In the genomic region with DNA sequence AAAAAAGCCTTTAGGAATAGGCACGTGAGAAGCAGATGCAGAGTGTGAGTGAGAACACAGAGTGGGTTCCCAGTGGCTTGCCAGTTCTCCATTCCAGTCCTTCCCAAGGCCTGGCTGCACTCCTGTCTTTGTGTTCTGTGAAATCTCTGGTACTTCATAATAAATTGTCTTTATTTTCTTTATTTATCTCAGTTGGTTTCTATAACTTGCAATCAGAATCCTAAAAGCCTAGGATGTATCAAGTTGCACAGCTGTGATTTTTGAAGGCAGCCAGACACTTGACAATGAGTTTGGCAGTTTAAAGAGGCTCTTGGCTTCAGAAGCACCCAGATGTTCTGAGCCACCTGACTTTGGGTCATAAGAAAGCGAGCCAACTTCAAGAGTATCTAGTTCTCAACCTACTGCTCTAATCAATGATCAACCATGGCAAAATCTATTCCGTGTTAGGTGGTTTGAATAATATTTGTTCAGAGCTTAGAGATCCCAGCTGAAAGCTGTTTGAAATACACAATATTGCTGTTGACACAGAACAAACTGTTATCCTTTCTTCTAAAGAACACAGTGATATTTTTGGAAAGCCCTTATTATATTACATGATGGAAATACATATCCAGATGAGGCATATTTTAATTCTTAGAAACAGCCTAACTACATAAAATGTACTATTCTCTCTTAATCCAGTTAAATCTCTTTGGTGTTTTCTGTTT, we compare ENCODE assay signal across 17 cellular contexts.
DNase-seq lines count a peak whose midpoint lies in the region; ATAC-seq lines count a peak whose summit lies in the region.
"Had no signal": no experiment of that assay in that cellular context is flagged by ENCODE, and none has a peak within 500 bp of the region (broad histone marks: within the 10 kb centered on the region; RNA-seq: fewer than 3 reads in every experiment).

No MANE protein-coding gene starts in this region.

- peak; percentile 1 for DNase-seq in MG63
- DNase-seq in NCI-H345 treated with DMSO at 0.1 percent for 48 hours (lab: John Stamatoyannopoulos, UW; ENCODE audit: unreplicated experiment) = peak; percentile 13
- peak; percentile 4 for DNase-seq in fibroblast of gingiva (ENCODE audit: low read depth)
- no peak for DNase-seq in stimulated activated CD4-positive, alpha-beta T cell treated with anti-CD3 and anti-CD28 coated beads, Interleukin-15, amount 100 ng/mL, for 24 hours
- DNase-seq: activated B cell treated with CpG ODN at 0.5 μM for 24 hours; activated CD8-positive, alpha-beta memory T cell treated with anti-CD3 and anti-CD28 coated beads, Interleukin-2, amount 50 U/mL, for 4 hours; activated naive CD4-positive, alpha-beta T cell treated with Interleukin-2 at 50 U/mL for 16 hours; Karpas-422; NCI-H1930; psoas muscle; T-cell had no signal

- H3K4me3 ChIP-seq in MG63 (no peak overlapping the region), rectal smooth muscle tissue (ENCODE audit: low read length) (no peak overlapping the region)
- H3K4me3 ChIP-seq: BLaER1, GM12878, psoas muscle had no signal

- peaks cover 10% of the 10 kb centered on the region for H3K4me1 ChIP-seq in rectal smooth muscle tissue (ENCODE audit: control insufficient read depth, insufficient read depth, low read length)
- H3K4me1 ChIP-seq: psoas muscle had no signal

- peak overlapping the region; percentile 61 for H3K27ac ChIP-seq in rectal smooth muscle tissue (ENCODE audit: low read depth, low read length)
- H3K27ac ChIP-seq: BLaER1, psoas muscle had no signal

- no peaks in the 10 kb centered on the region for H3K27me3 ChIP-seq in MG63
- no peaks in the 10 kb centered on the region for H3K27me3 ChIP-seq in rectal smooth muscle tissue (ENCODE audit: control insufficient read depth, insufficient read depth, low read length)
- H3K27me3 ChIP-seq: BLaER1 had no signal

- ATAC-seq in GM21737 (IDR thresholded peaks at IDR 0.05; ENCODE audit: unreplicated experiment) = no peak
- ATAC-seq in HG02885 (IDR thresholded peaks at IDR 0.05; ENCODE audit: poor library complexity, unreplicated experiment) = no peak
- ATAC-seq in GM18867 (IDR thresholded peaks at IDR 0.05; ENCODE audit: unreplicated experiment) = no peak
- ATAC-seq: GM12878, psoas muscle, T-cell had no signal

- H3K36me3 ChIP-seq in MG63 = no peaks in the 10 kb centered on the region
- H3K36me3 ChIP-seq in rectal smooth muscle tissue (ENCODE audit: control insufficient read depth, insufficient read depth, low read length) = no peaks in the 10 kb centered on the region
- H3K36me3 ChIP-seq: BLaER1 had no signal

- no peaks in the 10 kb centered on the region for H3K9me3 ChIP-seq in MG63
- H3K9me3 ChIP-seq: BLaER1, psoas muscle had no signal

- no peak overlapping the region for H3K9ac ChIP-seq in rectal smooth muscle tissue (ENCODE audit: low read length)
- H3K9ac ChIP-seq: BLaER1 had no signal
